ENCODE assay signal across 9 cellular contexts in the genomic region with DNA sequence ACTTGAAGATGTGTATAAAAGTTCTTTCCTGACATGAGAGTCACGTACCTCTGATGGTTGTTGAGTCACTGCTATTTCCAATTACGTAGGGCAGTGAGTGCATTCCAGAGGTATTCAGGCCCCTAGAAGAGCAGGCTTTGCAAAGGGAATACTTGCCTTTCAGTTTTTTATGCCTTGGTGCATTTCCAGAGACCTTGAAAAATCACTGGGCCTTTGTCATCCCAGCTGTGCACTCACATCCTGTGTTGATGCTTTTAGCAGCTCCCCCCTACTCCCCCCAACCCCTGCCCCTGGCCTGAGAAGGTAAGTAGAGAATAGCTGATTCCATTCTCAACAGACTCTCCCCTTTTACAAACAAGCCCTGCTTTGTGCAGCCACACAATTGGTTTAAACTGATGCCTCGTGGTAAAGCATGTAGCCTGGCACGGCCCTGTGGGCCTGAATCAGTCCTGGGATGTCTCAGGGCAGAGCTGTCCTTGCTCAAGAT.
DNase-seq lines count a peak whose midpoint lies in the region; ATAC-seq and TF ChIP-seq lines count a peak whose summit lies in the region.
"Had no signal": no experiment of that assay in that cellular context is flagged by ENCODE, and none has a peak within 500 bp of the region (broad histone marks: within the 10 kb centered on the region; RNA-seq: fewer than 3 reads in every experiment).

No MANE protein-coding gene starts in this region.

- peak overlapping the region; percentile 91 for H2BK20ac ChIP-seq in IMR-90 (ENCODE audit: low read depth, low read length)

- H3K27me3 ChIP-seq in IMR-90 (ENCODE audit: control insufficient read depth, insufficient read depth, low read length) (no peaks in the 10 kb centered on the region), mesenchymal stem cell (ENCODE audit: control insufficient read depth in 1 of 2, insufficient read depth in 1 of 2, low read length in 2 of 2) (no peaks in the 10 kb centered on the region)

- H4K20me1 ChIP-seq in IMR-90 (ENCODE audit: insufficient read depth, low read length): no peaks in the 10 kb centered on the region

- no peaks in the 10 kb centered on the region for H3K4me1 Mint-ChIP-seq in activated CD8-positive, alpha-beta memory T cell treated with anti-CD3 and anti-CD28 coated beads, Interleukin-2, amount 10 ng/mL, durations not matched to agents 7 days and 5 days

- peak overlapping the region; percentile 85 for H3K56ac ChIP-seq in IMR-90 (ENCODE audit: extremely low read depth, insufficient read depth, low read length)

- no peaks in the 10 kb centered on the region for H3K9me3 Mint-ChIP-seq in activated CD8-positive, alpha-beta memory T cell treated with anti-CD3 and anti-CD28 coated beads, Interleukin-2, amount 10 ng/mL, durations not matched to agents 7 days and 5 days (ENCODE audit: low read depth)

- H3K9ac ChIP-seq in IMR-90 (ENCODE audit: low read depth, low read length) (peak overlapping the region; percentile 19; the same call in 1 of the 2 replicates), mesenchymal stem cell (ENCODE audit: low read length) (peak overlapping the region; percentile 53)

- H4K5ac ChIP-seq in IMR-90 (ENCODE audit: low read depth, low read length): peak overlapping the region; percentile 81

- POLR2A ChIA-PET in IMR-90 (lab: Charles Lee; ENCODE audit: unreplicated experiment): interaction anchor here (1.1 kb wide), 1 partner anchor 31 kb away, joined by 7 read pairs; no protein-coding TSS in a partner anchor

- in situ Hi-C loops in IMR-90 (cut with MboI; ENCODE audit: low sequenced_read_pairs): no loop called here

- peak overlapping the region; percentile 93 for H3K14ac ChIP-seq in IMR-90 (replicated peaks; ENCODE audit: low read depth, low read length)
- H3K14ac ChIP-seq in mesenchymal stem cell (ENCODE audit: low read length in 2 of 2): no peak overlapping the region

- H2BK120ac ChIP-seq in IMR-90 (ENCODE audit: low read depth, low read length) (peak overlapping the region; percentile 95), mesenchymal stem cell (ENCODE audit: low read depth, low read length) (no peak overlapping the region)

- H3K4me3 Mint-ChIP-seq in activated CD8-positive, alpha-beta memory T cell treated with anti-CD3 and anti-CD28 coated beads, Interleukin-2, amount 10 ng/mL, durations not matched to agents 7 days and 5 days: no peak overlapping the region

- H2BK5ac ChIP-seq in IMR-90 (ENCODE audit: low read depth, low read length, poor library complexity, severe bottlenecking): peak overlapping the region; percentile 99
- peak overlapping the region; percentile 47 for H2BK5ac ChIP-seq in mesenchymal stem cell (ENCODE audit: low read depth, low read length, poor library complexity, severe bottlenecking)

- H2BK15ac ChIP-seq in IMR-90 (ENCODE audit: low read depth, low read length): peak overlapping the region; percentile 88; the same call in 2 of the 3 replicates
- no peak overlapping the region for H2BK15ac ChIP-seq in mesenchymal stem cell (ENCODE audit: low read depth, poor library complexity, severe bottlenecking)

- no peaks in the 10 kb centered on the region for H3K36me3 ChIP-seq in IMR-90 (ENCODE audit: control insufficient read depth, insufficient read depth, low read length)
- H3K36me3 ChIP-seq in mesenchymal stem cell (ENCODE audit: control insufficient read depth in 1 of 2, insufficient read depth in 2 of 2, low read depth in 1 of 2, low read length in 2 of 2): peaks cover 0 to 22% of the 10 kb centered on the region in 2 experiments

- no TSS peak for BruUV-seq in IMR-90 (replicated peaks; lab: Mats Ljungman, UMichigan)

- CTCF ChIA-PET in IMR-90 (lab: Yijun Ruan, JAX): no interaction called here
- CTCF ChIA-PET in activated CD8-positive, alpha-beta memory T cell treated with anti-CD3 and anti-CD28 coated beads, Interleukin-2, amount 10 ng/mL, durations not matched to agents 7 days and 5 days (lab: Charles Lee): no interaction called here

- no peak overlapping the region for H3K27ac Mint-ChIP-seq in activated CD8-positive, alpha-beta memory T cell treated with anti-CD3 and anti-CD28 coated beads, Interleukin-2, amount 10 ng/mL, durations not matched to agents 7 days and 5 days

- H3K4me2 ChIP-seq in IMR-90 (ENCODE audit: low read depth, low read length): peak overlapping the region; percentile 74; the same call in 1 of the 2 replicates
- no peak overlapping the region for H3K4me2 ChIP-seq in mesenchymal stem cell (ENCODE audit: low read length, poor library complexity, severe bottlenecking)

- H2AFZ ChIP-seq in IMR-90 (replicated peaks; ENCODE audit: low read length, poor library complexity) (peak overlapping the region; percentile 87), mesenchymal stem cell (ENCODE audit: low read depth, low read length) (no peak overlapping the region)

- H2BK12ac ChIP-seq in mesenchymal stem cell (ENCODE audit: low read length in 2 of 2): peak overlapping the region; percentile 34 to 86

- peak overlapping the region; percentile 66 to 94 for H4K8ac ChIP-seq in IMR-90 (ENCODE audit: low read depth in 2 of 2, low read length in 2 of 2)
- peak overlapping the region; percentile 67 for H4K8ac ChIP-seq in mesenchymal stem cell (ENCODE audit: low read length)

- H3K27me3 Mint-ChIP-seq in activated CD8-positive, alpha-beta memory T cell treated with anti-CD3 and anti-CD28 coated beads, Interleukin-2, amount 10 ng/mL, durations not matched to agents 7 days and 5 days: peaks cover 2% of the 10 kb centered on the region

- H3K18ac ChIP-seq in IMR-90 (ENCODE audit: low read depth, low read length) (peak overlapping the region; percentile 83), mesenchymal stem cell (ENCODE audit: low read depth in 1 of 2, low read length in 2 of 2) (peak overlapping the region; percentile 87 to 89)

- peaks cover 18% of the 10 kb centered on the region for H3K4me1 ChIP-seq in IMR-90 (ENCODE audit: control insufficient read depth, insufficient read depth, low read length)
- H3K4me1 ChIP-seq in mesenchymal stem cell (ENCODE audit: control insufficient read depth, insufficient read depth, low read depth, low read length): peaks cover 10% of the 10 kb centered on the region

- ATAC-seq in IMR-90 (ENCODE audit: low read depth) (peak; percentile 95), HG02798 (IDR thresholded peaks at IDR 0.05; ENCODE audit: poor library complexity, unreplicated experiment) (no peak)
- ATAC-seq in activated CD8-positive, alpha-beta memory T cell treated with anti-CD3 and anti-CD28 coated beads, Interleukin-2, amount 10 ng/mL, durations not matched to agents 7 days and 5 days: no peak

- dilution Hi-C loops in IMR-90 (cut with HindIII; ENCODE audit: low sequenced_read_pairs, unreplicated experiment): no loop called here

- H3K23ac ChIP-seq in IMR-90 (ENCODE audit: low read depth, low read length) (peak overlapping the region; percentile 87), mesenchymal stem cell (ENCODE audit: low read length in 2 of 2) (no peak overlapping the region)

- H3K9me1 ChIP-seq in IMR-90 (ENCODE audit: insufficient read depth, low read length): peaks cover 13% of the 10 kb centered on the region

- no CpG with 5 or more reads among the region's 4 CpGs for WGBS in IMR-90 (ENCODE audit: extremely low coverage in 2 of 2, insufficient read length in 1 of 2), 2 experiments
- WGBS in mesenchymal stem cell: 11% methylated on average over 4 of the region's 4 CpGs

- no peak for TF ChIP-seq CTCF in IMR-90 (conservative IDR thresholded peaks at IDR 0.05; ENCODE audit: low read depth, low read length)

- H3K27ac ChIP-seq in IMR-90 (ENCODE audit: insufficient read depth, low read length): peak overlapping the region; percentile 94
- peak overlapping the region; percentile 98 for H3K27ac ChIP-seq in mesenchymal stem cell (ENCODE audit: low read length, poor library complexity, severe bottlenecking)

- H2AK5ac ChIP-seq in IMR-90 (ENCODE audit: low read depth, low read length) (peak overlapping the region; percentile 82), mesenchymal stem cell (ENCODE audit: low read length, severe bottlenecking) (peak overlapping the region; percentile 92)

- intact Hi-C loops in IMR-90 (cut with micrococcal nuclease): loop anchor here (5.0 kb wide), 1 partner anchor 206 kb away; a partner anchor contains a TSS

- no peak overlapping the region for H3K4me3 ChIP-seq in IMR-90 (ENCODE audit: insufficient read depth, low read depth, low read length)
- H3K4me3 ChIP-seq in mesenchymal stem cell (ENCODE audit: insufficient read depth in 1 of 2, low read depth in 1 of 2, low read length in 2 of 2): no peak overlapping the region

- 0 out of 2 replicates have a peak, but pooled peaks have one; percentile 3 for TF ChIP-seq RAD21 in IMR-90 (IDR thresholded peaks at IDR 0.05; ENCODE audit: low read length)

- peak overlapping the region; percentile 92 for H2AK9ac ChIP-seq in IMR-90 (replicated peaks; ENCODE audit: low read depth, low read length, poor library complexity)

- peak; percentile 10 for DNase-seq in 8988T
- peak; percentile 100 for DNase-seq in IMR-90
- peak; percentile 34 to 91 for DNase-seq in dermis microvascular lymphatic vessel endothelial cell (ENCODE audit: low read depth in 2 of 2)
- peak; percentile 93 for DNase-seq in mesenchymal stem cell
- DNase-seq in activated CD8-positive, alpha-beta memory T cell treated with anti-CD3 and anti-CD28 coated beads, Interleukin-2, amount 10 ng/mL, durations not matched to agents 7 days and 5 days: no peak
- DNase-seq in GOT3 (lab: John Stamatoyannopoulos, UW): no peak
- no peak for DNase-seq in germinal center (ENCODE audit: low spot score)
- DNase-seq: DMS 273 treated with DMSO at 0.1 percent for 48 hours had no signal

- H3K4ac ChIP-seq in IMR-90 (ENCODE audit: low read depth, low read length): peak overlapping the region; percentile 92
- peak overlapping the region in 1 of 2 experiments; percentile 32 for H3K4ac ChIP-seq in mesenchymal stem cell (ENCODE audit: low read depth in 1 of 2, low read length in 2 of 2)

- H3K9me3 ChIP-seq in IMR-90 (ENCODE audit: control insufficient read depth, insufficient read depth, low read length): no peaks in the 10 kb centered on the region
- H3K9me3 ChIP-seq in mesenchymal stem cell (ENCODE audit: control insufficient read depth, low read length): no peaks in the 10 kb centered on the region

- peaks cover 15 to 18% of the 10 kb centered on the region in 2 experiments for H3K79me1 ChIP-seq in IMR-90 (ENCODE audit: low read depth in 1 of 2, low read length in 2 of 2)
- peaks cover 29% of the 10 kb centered on the region for H3K79me1 ChIP-seq in mesenchymal stem cell (replicated peaks; ENCODE audit: low read length, poor library complexity, severe bottlenecking)

- no peaks in the 10 kb centered on the region for H3K36me3 Mint-ChIP-seq in activated CD8-positive, alpha-beta memory T cell treated with anti-CD3 and anti-CD28 coated beads, Interleukin-2, amount 10 ng/mL, durations not matched to agents 7 days and 5 days

- H4K91ac ChIP-seq in IMR-90 (ENCODE audit: insufficient read depth, low read depth, low read length): peak overlapping the region; percentile 83
- peak overlapping the region; percentile 63 for H4K91ac ChIP-seq in mesenchymal stem cell (ENCODE audit: low read length)

- TF ChIP-seq POLR2A in IMR-90 (IDR thresholded peaks at IDR 0.05; ENCODE audit: low read depth, low read length): no peak

TF ChIP-seq in IMR-90, 13 proteins besides CTCF, POLR2A, EP300 and RAD21 (continues in another document):
- TF ChIP-seq FOS (IDR thresholded peaks at IDR 0.05; ENCODE audit: low read depth, low read length): peak; percentile 93
- TF ChIP-seq SMC3 (IDR thresholded peaks at IDR 0.05; ENCODE audit: low read depth, low read length): no peak

Comparison
In these comparisons a context has a peak if more than half of its experiments do, and no peak if none do; other contexts are left out.
1. DNase-seq: peak in 8988T (single experiment), IMR-90 (single experiment), dermis microvascular lymphatic vessel endothelial cell (2 of 2) and mesenchymal stem cell (single experiment); none in activated CD8-positive, alpha-beta memory T cell treated with anti-CD3 and anti-CD28 coated beads, Interleukin-2, amount 10 ng/mL, durations not matched to agents 7 days and 5 days (single experiment), GOT3 (single experiment) and germinal center (single experiment).